Comparison of ENCODE assay signal across 8 cellular contexts in genomic region chr1:211606327-211606913, GRCh38. TPM values are rescaled to one million over a fixed set of nuclear protein-coding genes. Genes with fewer than 3 reads are reported as not detected.
DNase-seq lines count a peak whose midpoint lies in the region; ATAC-seq lines count a peak whose summit lies in the region.

No MANE protein-coding gene starts in this region.

- no peak overlapping the region for H3K4me2 ChIP-seq in mesendoderm (ENCODE audit: low read length)

- no peak overlapping the region for H3K18ac ChIP-seq in mesendoderm (ENCODE audit: low read length)

- peaks cover 6% of the 10 kb centered on the region for H3K4me1 ChIP-seq in CD4-positive, CD25-positive, alpha-beta regulatory T cell (ENCODE audit: control insufficient read depth, insufficient read depth, low read length, poor library complexity, severe bottlenecking)
- no peaks in the 10 kb centered on the region for H3K4me1 ChIP-seq in mesendoderm (ENCODE audit: control insufficient read depth, low read depth, low read length)

- no peaks in the 10 kb centered on the region for H3K79me2 ChIP-seq in mesendoderm (ENCODE audit: control insufficient read depth, insufficient read depth, low read length)

- H3K9me3 ChIP-seq in CD4-positive, CD25-positive, alpha-beta regulatory T cell (ENCODE audit: control insufficient read depth in 2 of 2, low read length in 2 of 2): no peaks in the 10 kb centered on the region

- peaks cover 11% of the 10 kb centered on the region for H3K27me3 Mint-ChIP-seq in CD4-positive, CD25-positive, alpha-beta regulatory T cell
- peaks cover 0 to under 1% of the 10 kb centered on the region in 2 donors for H3K27me3 Mint-ChIP-seq in stimulated activated naive B cell treated with anti-CD40 and anti-IgM and Interleukin-4, amounts not matched to agents 10 μg/mL and 1 μg/mL and 100 μg/mL, for 72 hours

- WGBS in mesendoderm (ENCODE audit: extremely low coverage, insufficient coverage, low lambda C conversion rate): no CpG with 5 or more reads among the region's 8 CpGs

- no peak overlapping the region for H3K4ac ChIP-seq in mesendoderm (ENCODE audit: low read depth, low read length)

- H2BK5ac ChIP-seq in mesendoderm (ENCODE audit: low read length): no peak overlapping the region

- no peak overlapping the region for H2BK15ac ChIP-seq in mesendoderm (replicated peaks; ENCODE audit: low read depth)

- H4K5ac ChIP-seq in mesendoderm (ENCODE audit: low read length): no peak overlapping the region

- H3K9me3 Mint-ChIP-seq in CD4-positive, CD25-positive, alpha-beta regulatory T cell: no peaks in the 10 kb centered on the region
- no peaks in the 10 kb centered on the region for H3K9me3 Mint-ChIP-seq in stimulated activated naive B cell treated with anti-CD40 and anti-IgM and Interleukin-4, amounts not matched to agents 10 μg/mL and 1 μg/mL and 100 μg/mL, for 72 hours

- no peak overlapping the region for H2AK5ac ChIP-seq in mesendoderm (ENCODE audit: low read length)

- H4K8ac ChIP-seq in mesendoderm (ENCODE audit: low read depth, low read length): no peak overlapping the region

- no peaks in the 10 kb centered on the region for H3K36me3 ChIP-seq in CD4-positive, CD25-positive, alpha-beta regulatory T cell (ENCODE audit: control insufficient read depth, insufficient read depth, low read length)
- H3K36me3 ChIP-seq in mesendoderm (ENCODE audit: control insufficient read depth, insufficient read depth, low read length): no peaks in the 10 kb centered on the region

- peak overlapping the region; percentile 53 for H3K27ac ChIP-seq in CD4-positive, CD25-positive, alpha-beta regulatory T cell (ENCODE audit: insufficient read depth, low read length, poor library complexity, severe bottlenecking)
- no peak overlapping the region for H3K27ac ChIP-seq in mesendoderm (ENCODE audit: low read depth, low read length)

- H3K4me1 Mint-ChIP-seq in CD4-positive, CD25-positive, alpha-beta regulatory T cell: peaks cover 8 to 25% (median 12%) of the 10 kb centered on the region in 4 donors
- H3K4me1 Mint-ChIP-seq in stimulated activated naive B cell treated with anti-CD40 and anti-IgM and Interleukin-4, amounts not matched to agents 10 μg/mL and 1 μg/mL and 100 μg/mL, for 72 hours: peaks cover 14 to 34% of the 10 kb centered on the region in 2 donors

- no peaks in the 10 kb centered on the region for H3K36me3 Mint-ChIP-seq in CD4-positive, CD25-positive, alpha-beta regulatory T cell
- H3K36me3 Mint-ChIP-seq in stimulated activated naive B cell treated with anti-CD40 and anti-IgM and Interleukin-4, amounts not matched to agents 10 μg/mL and 1 μg/mL and 100 μg/mL, for 72 hours: no peaks in the 10 kb centered on the region

- H3K56ac ChIP-seq in mesendoderm (ENCODE audit: low read length): no peak overlapping the region

- peak overlapping the region; percentile 59 for H3K4me3 ChIP-seq in CD4-positive, CD25-positive, alpha-beta regulatory T cell (ENCODE audit: low read depth, low read length)
- no peak overlapping the region for H3K4me3 ChIP-seq in mesendoderm (ENCODE audit: low read length)

- no peak overlapping the region for H3K9ac ChIP-seq in mesendoderm (ENCODE audit: low read length)

- H2BK120ac ChIP-seq in mesendoderm (ENCODE audit: low read depth, low read length): no peak overlapping the region

- peak overlapping the region; percentile 69 to 86 (median 84) for H3K4me3 Mint-ChIP-seq in CD4-positive, CD25-positive, alpha-beta regulatory T cell
- peak overlapping the region; percentile 78 to 91 for H3K4me3 Mint-ChIP-seq in stimulated activated naive B cell treated with anti-CD40 and anti-IgM and Interleukin-4, amounts not matched to agents 10 μg/mL and 1 μg/mL and 100 μg/mL, for 72 hours

- peak overlapping the region in 2 of 3 donors; percentile 87 to 92 for H3K27ac Mint-ChIP-seq in CD4-positive, CD25-positive, alpha-beta regulatory T cell
- H3K27ac Mint-ChIP-seq in stimulated activated naive B cell treated with anti-CD40 and anti-IgM and Interleukin-4, amounts not matched to agents 10 μg/mL and 1 μg/mL and 100 μg/mL, for 72 hours: peak overlapping the region; percentile 94

- ATAC-seq in CD4-positive, CD25-positive, alpha-beta regulatory T cell (ENCODE audit: low read depth in 2 of 2): peak; percentile 68 to 71
- ATAC-seq in GM19351 (IDR thresholded peaks at IDR 0.05; ENCODE audit: unreplicated experiment) (peak; percentile 96), HG03342 (IDR thresholded peaks at IDR 0.05; ENCODE audit: unreplicated experiment) (peak; percentile 26)
- peak; percentile 76 to 84 for ATAC-seq in stimulated activated naive B cell treated with anti-CD40 and anti-IgM and Interleukin-4, amounts not matched to agents 10 μg/mL and 1 μg/mL and 100 μg/mL, for 72 hours (replicated peaks)

- DNase-seq in CD4-positive, CD25-positive, alpha-beta regulatory T cell: peak in 2 of 3 donors; percentile 24 to 60
- peak; percentile 4 for DNase-seq in activated T-helper 9 cell treated with anti-CD3 and anti-CD28 coated beads, Interleukin-2, amount 50 U/mL, for 16 hours (ENCODE audit: low read depth)
- peak; percentile 14 for DNase-seq in stimulated activated naive B cell treated with anti-CD40 and anti-IgM and Interleukin-4, amounts not matched to agents 10 μg/mL and 1 μg/mL and 100 μg/mL, for 72 hours
- DNase-seq in GOT3 (lab: John Stamatoyannopoulos, UW) (no peak), mesendoderm (no peak), occipital lobe (lab: John Stamatoyannopoulos, UW) (no peak)

- no peaks in the 10 kb centered on the region for H3K79me1 ChIP-seq in mesendoderm (ENCODE audit: low read length)

- H3K23ac ChIP-seq in mesendoderm (ENCODE audit: low read length): no peak overlapping the region

- H3K27me3 ChIP-seq in CD4-positive, CD25-positive, alpha-beta regulatory T cell (ENCODE audit: control insufficient read depth, insufficient read depth, low read length): no peaks in the 10 kb centered on the region
- H3K27me3 ChIP-seq in mesendoderm (ENCODE audit: insufficient read depth, low read length, poor library complexity): no peaks in the 10 kb centered on the region

RNA-seq across cellular contexts. Expression of gene SLC30A1, which starts 27.5 kb away (rescaled TPM):
- 8.1 TPM for total RNA-seq in CD4-positive, CD25-positive, alpha-beta regulatory T cell
- polyA plus RNA-seq in CD4-positive, CD25-positive, alpha-beta regulatory T cell: 1 to 10 TPM; 1.8 to 4.1 (median 3.0) TPM
- 11.3 TPM for polyA plus RNA-seq in mesendoderm (2013, experiment 1 of 2)
- 10.4 TPM for polyA plus RNA-seq in mesendoderm (2013, experiment 2 of 2)
- total RNA-seq in occipital lobe: 21.8 TPM

Comparison
In these comparisons a context has a peak if more than half of its experiments do, and no peak if none do; other contexts are left out.
1. ATAC-seq: peak in every context shown above with its lines; median percentile 96 in GM19351; 80 in stimulated activated naive B cell treated with anti-CD40 and anti-IgM and Interleukin-4, amounts not matched to agents 10 μg/mL and 1 μg/mL and 100 μg/mL, for 72 hours; 70 in CD4-positive, CD25-positive, alpha-beta regulatory T cell; 26 in HG03342.
2. DNase-seq: peak in CD4-positive, CD25-positive, alpha-beta regulatory T cell (2 of 3), activated T-helper 9 cell treated with anti-CD3 and anti-CD28 coated beads, Interleukin-2, amount 50 U/mL, for 16 hours (single experiment) and stimulated activated naive B cell treated with anti-CD40 and anti-IgM and Interleukin-4, amounts not matched to agents 10 μg/mL and 1 μg/mL and 100 μg/mL, for 72 hours (single experiment); none in GOT3 (single experiment), mesendoderm (single experiment) and occipital lobe (single experiment).